In the genomic region with DNA sequence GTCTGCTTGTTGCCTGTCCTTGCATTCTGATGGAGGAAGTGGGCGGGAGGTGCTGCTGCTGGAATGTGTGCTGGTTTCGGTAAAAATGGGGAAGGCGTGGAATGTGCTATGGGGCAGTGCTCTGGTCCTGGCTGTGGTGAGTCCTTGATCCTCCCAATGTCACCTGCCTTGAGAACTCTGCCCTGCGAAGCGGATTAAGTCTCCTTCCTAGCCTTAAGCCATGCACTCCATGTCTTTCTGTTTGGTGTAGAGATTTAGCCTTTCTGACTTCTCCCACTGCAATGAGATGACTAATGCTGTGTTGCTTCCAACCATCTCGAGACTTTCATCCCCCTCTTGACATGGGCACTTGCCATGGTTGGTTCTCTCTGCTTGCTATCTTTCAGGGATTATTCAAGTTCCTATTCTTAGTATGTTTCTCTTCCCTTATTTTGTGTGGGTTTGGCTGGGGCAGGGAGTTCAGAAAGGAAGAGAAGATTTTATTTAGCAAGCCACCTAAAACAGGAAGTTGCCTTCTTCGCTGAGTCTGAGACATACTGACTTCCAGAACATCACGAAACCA, we compare ENCODE assay signal across 1 cellular context.
TF ChIP-seq lines count a peak whose summit lies in the region.

No MANE protein-coding gene starts in this region.

TF ChIP-seq in GM23338, 12 proteins besides CTCF, POLR2A, EP300 and RAD21 (continued from another document):
- TF ChIP-seq, protein P1, sequence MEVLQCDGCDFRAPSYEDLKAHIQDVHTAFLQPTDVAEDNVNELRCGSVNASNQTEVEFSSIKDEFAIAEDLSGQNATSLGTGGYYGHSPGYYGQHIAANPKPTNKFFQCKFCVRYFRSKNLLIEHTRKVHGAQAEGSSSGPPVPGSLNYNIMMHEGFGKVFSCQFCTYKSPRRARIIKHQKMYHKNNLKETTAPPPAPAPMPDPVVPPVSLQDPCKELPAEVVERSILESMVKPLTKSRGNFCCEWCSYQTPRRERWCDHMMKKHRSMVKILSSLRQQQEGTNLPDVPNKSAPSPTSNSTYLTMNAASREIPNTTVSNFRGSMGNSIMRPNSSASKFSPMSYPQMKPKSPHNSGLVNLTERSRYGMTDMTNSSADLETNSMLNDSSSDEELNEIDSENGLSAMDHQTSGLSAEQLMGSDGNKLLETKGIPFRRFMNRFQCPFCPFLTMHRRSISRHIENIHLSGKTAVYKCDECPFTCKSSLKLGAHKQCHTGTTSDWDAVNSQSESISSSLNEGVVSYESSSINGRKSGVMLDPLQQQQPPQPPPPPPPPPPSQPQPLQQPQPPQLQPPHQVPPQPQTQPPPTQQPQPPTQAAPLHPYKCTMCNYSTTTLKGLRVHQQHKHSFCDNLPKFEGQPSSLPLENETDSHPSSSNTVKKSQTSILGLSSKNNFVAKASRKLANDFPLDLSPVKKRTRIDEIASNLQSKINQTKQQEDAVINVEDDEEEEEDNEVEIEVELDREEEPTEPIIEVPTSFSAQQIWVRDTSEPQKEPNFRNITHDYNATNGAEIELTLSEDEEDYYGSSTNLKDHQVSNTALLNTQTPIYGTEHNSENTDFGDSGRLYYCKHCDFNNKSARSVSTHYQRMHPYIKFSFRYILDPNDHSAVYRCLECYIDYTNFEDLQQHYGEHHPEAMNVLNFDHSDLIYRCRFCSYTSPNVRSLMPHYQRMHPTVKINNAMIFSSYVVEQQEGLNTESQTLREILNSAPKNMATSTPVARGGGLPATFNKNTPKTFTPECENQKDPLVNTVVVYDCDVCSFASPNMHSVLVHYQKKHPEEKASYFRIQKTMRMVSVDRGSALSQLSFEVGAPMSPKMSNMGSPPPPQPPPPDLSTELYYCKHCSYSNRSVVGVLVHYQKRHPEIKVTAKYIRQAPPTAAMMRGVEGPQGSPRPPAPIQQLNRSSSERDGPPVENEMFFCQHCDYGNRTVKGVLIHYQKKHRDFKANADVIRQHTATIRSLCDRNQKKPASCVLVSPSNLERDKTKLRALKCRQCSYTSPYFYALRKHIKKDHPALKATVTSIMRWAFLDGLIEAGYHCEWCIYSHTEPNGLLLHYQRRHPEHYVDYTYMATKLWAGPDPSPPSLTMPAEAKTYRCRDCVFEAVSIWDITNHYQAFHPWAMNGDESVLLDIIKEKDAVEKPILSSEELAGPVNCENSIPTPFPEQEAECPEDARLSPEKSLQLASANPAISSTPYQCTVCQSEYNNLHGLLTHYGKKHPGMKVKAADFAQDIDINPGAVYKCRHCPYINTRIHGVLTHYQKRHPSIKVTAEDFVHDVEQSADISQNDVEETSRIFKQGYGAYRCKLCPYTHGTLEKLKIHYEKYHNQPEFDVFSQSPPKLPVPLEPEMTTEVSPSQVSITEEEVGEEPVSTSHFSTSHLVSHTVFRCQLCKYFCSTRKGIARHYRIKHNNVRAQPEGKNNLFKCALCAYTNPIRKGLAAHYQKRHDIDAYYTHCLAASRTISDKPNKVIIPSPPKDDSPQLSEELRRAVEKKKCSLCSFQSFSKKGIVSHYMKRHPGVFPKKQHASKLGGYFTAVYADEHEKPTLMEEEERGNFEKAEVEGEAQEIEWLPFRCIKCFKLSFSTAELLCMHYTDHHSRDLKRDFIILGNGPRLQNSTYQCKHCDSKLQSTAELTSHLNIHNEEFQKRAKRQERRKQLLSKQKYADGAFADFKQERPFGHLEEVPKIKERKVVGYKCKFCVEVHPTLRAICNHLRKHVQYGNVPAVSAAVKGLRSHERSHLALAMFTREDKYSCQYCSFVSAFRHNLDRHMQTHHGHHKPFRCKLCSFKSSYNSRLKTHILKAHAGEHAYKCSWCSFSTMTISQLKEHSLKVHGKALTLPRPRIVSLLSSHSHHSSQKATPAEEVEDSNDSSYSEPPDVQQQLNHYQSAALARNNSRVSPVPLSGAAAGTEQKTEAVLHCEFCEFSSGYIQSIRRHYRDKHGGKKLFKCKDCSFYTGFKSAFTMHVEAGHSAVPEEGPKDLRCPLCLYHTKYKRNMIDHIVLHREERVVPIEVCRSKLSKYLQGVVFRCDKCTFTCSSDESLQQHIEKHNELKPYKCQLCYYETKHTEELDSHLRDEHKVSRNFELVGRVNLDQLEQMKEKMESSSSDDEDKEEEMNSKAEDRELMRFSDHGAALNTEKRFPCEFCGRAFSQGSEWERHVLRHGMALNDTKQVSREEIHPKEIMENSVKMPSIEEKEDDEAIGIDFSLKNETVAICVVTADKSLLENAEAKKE (CRISPR knock-in tag; IDR thresholded peaks at IDR 0.05), result no peak
TF ChIP-seq in GM23338: peak in this region for 0.
